1 cellular context compared by ENCODE assay signal in genomic region chr6:93105017-93105416, GRCh38.
TF ChIP-seq lines count a peak whose summit lies in the region.

No MANE protein-coding gene starts in this region.

TF ChIP-seq in GM23338, 12 proteins besides CTCF, POLR2A, EP300 and RAD21 (continued from another document):
- TF ChIP-seq, protein P1, sequence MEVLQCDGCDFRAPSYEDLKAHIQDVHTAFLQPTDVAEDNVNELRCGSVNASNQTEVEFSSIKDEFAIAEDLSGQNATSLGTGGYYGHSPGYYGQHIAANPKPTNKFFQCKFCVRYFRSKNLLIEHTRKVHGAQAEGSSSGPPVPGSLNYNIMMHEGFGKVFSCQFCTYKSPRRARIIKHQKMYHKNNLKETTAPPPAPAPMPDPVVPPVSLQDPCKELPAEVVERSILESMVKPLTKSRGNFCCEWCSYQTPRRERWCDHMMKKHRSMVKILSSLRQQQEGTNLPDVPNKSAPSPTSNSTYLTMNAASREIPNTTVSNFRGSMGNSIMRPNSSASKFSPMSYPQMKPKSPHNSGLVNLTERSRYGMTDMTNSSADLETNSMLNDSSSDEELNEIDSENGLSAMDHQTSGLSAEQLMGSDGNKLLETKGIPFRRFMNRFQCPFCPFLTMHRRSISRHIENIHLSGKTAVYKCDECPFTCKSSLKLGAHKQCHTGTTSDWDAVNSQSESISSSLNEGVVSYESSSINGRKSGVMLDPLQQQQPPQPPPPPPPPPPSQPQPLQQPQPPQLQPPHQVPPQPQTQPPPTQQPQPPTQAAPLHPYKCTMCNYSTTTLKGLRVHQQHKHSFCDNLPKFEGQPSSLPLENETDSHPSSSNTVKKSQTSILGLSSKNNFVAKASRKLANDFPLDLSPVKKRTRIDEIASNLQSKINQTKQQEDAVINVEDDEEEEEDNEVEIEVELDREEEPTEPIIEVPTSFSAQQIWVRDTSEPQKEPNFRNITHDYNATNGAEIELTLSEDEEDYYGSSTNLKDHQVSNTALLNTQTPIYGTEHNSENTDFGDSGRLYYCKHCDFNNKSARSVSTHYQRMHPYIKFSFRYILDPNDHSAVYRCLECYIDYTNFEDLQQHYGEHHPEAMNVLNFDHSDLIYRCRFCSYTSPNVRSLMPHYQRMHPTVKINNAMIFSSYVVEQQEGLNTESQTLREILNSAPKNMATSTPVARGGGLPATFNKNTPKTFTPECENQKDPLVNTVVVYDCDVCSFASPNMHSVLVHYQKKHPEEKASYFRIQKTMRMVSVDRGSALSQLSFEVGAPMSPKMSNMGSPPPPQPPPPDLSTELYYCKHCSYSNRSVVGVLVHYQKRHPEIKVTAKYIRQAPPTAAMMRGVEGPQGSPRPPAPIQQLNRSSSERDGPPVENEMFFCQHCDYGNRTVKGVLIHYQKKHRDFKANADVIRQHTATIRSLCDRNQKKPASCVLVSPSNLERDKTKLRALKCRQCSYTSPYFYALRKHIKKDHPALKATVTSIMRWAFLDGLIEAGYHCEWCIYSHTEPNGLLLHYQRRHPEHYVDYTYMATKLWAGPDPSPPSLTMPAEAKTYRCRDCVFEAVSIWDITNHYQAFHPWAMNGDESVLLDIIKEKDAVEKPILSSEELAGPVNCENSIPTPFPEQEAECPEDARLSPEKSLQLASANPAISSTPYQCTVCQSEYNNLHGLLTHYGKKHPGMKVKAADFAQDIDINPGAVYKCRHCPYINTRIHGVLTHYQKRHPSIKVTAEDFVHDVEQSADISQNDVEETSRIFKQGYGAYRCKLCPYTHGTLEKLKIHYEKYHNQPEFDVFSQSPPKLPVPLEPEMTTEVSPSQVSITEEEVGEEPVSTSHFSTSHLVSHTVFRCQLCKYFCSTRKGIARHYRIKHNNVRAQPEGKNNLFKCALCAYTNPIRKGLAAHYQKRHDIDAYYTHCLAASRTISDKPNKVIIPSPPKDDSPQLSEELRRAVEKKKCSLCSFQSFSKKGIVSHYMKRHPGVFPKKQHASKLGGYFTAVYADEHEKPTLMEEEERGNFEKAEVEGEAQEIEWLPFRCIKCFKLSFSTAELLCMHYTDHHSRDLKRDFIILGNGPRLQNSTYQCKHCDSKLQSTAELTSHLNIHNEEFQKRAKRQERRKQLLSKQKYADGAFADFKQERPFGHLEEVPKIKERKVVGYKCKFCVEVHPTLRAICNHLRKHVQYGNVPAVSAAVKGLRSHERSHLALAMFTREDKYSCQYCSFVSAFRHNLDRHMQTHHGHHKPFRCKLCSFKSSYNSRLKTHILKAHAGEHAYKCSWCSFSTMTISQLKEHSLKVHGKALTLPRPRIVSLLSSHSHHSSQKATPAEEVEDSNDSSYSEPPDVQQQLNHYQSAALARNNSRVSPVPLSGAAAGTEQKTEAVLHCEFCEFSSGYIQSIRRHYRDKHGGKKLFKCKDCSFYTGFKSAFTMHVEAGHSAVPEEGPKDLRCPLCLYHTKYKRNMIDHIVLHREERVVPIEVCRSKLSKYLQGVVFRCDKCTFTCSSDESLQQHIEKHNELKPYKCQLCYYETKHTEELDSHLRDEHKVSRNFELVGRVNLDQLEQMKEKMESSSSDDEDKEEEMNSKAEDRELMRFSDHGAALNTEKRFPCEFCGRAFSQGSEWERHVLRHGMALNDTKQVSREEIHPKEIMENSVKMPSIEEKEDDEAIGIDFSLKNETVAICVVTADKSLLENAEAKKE (CRISPR knock-in tag; IDR thresholded peaks at IDR 0.05), result no peak
- no peak for TF ChIP-seq EZH2phosphoT487 (IDR thresholded peaks at IDR 0.05; ENCODE audit: unreplicated experiment)
- TF ChIP-seq CREB1 (CRISPR knock-in tag; IDR thresholded peaks at IDR 0.05; ENCODE audit: low read depth), result no peak
- TF ChIP-seq JUNB (IDR thresholded peaks at IDR 0.05; ENCODE audit: unreplicated experiment), result no peak
- TF ChIP-seq ETS1 (IDR thresholded peaks at IDR 0.05), result no peak
- TF ChIP-seq NANOG (IDR thresholded peaks at IDR 0.05; ENCODE audit: borderline replicate concordance), result no peak
- TF ChIP-seq ZNF331 (CRISPR knock-in tag; IDR thresholded peaks at IDR 0.05; ENCODE audit: low read depth), result no peak
